ENCODE assay signal across 17 cellular contexts in the genomic region with DNA sequence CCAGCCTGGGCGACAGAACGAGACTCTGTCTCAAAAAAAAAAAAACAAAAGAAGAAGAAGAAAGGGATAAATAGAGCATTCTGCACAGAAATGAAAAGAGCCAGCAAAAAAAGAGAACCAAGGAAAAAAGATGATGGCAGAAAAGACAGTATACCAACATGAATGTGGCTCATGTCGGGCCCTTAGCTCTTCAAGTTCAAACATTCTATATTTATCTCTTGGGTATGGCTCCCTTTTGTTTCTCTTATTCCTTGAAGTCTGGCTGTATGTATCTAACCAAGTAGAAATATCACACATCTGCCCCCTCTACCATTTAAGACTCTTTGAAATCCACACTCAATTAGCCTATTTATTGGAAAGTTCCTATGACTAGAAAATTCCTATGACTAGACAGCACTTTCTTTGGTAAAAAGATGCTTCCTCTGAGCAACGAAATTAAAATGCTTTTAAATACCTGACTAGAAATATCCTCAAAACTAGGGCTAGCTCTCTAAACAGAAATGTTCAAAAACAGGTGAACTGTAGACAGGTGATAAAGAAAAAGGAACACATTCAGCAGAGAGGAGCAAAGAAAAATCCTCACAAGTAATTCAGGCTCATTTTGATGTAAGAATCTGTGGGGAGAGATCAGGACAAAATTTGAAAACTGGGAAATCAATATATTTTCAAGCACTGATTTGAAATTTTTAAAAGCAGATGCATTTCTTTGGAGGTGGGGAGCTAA. TPM values are rescaled to one million over a fixed set of nuclear protein-coding genes. Genes with fewer than 3 reads are reported as not detected.
DNase-seq lines count a peak whose midpoint lies in the region; ATAC-seq and TF ChIP-seq lines count a peak whose summit lies in the region.
"Had no signal": no experiment of that assay in that cellular context is flagged by ENCODE, and none has a peak within 500 bp of the region (broad histone marks: within the 10 kb centered on the region; RNA-seq: fewer than 3 reads in every experiment).

No MANE protein-coding gene starts in this region.

- peak overlapping the region; percentile 26 to 93 for H3K27ac ChIP-seq in breast epithelium
- H3K27ac ChIP-seq in right cardiac atrium (ENCODE audit: low read length): no peak overlapping the region
- peak overlapping the region in 1 of 2 donors; percentile 84 for H3K27ac ChIP-seq in testis

- H3K4me1 ChIP-seq in breast epithelium (peaks cover 3% of the 10 kb centered on the region in 2 donors), right cardiac atrium (ENCODE audit: control insufficient read depth, insufficient read depth, low read length) (no peaks in the 10 kb centered on the region), testis (peaks cover 4% of the 10 kb centered on the region)

- intact Hi-C loops in breast epithelium (cut with DNase I; ENCODE audit: low total_unique reads) (no loop called here), right cardiac atrium (cut with DNase I) (loop anchor here in 1 of 4 donors (10.0 kb wide), 1 partner anchor 76 kb away; no protein-coding TSS in a partner anchor), testis (cut with DNase I; ENCODE audit: low total_unique reads) (no loop called here)

- TF ChIP-seq POLR2A in breast epithelium (IDR thresholded peaks at IDR 0.05) (no peak), testis (IDR thresholded peaks at IDR 0.05) (no peak)

- H3K36me3 ChIP-seq in breast epithelium: peaks cover 5% of the 10 kb centered on the region
- H3K36me3 ChIP-seq in testis (ENCODE audit: low read depth, missing control alignments): no peaks in the 10 kb centered on the region

- no peak for DNase-seq in breast epithelium (ENCODE audit: low spot score in 2 of 2)
- DNase-seq in right cardiac atrium: no peak
- no peak for DNase-seq in nephron progenitor cell
- DNase-seq in testis: no peak
- no peak for DNase-seq in activated gamma-delta T cell treated with Interleukin-2 at 50 U/mL for 16 hours
- DNase-seq in activated CD8-positive, alpha-beta memory T cell treated with anti-CD3 and anti-CD28 coated beads, Interleukin-2, amount 50 U/mL, for 4 hours: no peak
- no peak for DNase-seq in stimulated activated CD4-positive, alpha-beta T cell treated with anti-CD3 and anti-CD28 coated beads, Interleukin-15, amount 100 ng/mL, for 24 hours
- no peak for DNase-seq in activated CD8-positive, alpha-beta memory T cell treated with anti-CD3 and anti-CD28 coated beads for 24 hours
- DNase-seq: AML-193; foreskin fibroblast; NCI-H1436 treated with DMSO at 0.1 percent for 48 hours; NCI-H226; NK-92 treated with Interleukin-12 subunit alpha and Interleukin-12 subunit beta, amount 100 ng/mL, for 24 hours; retina; T-cell had no signal

- H3K27ac Mint-ChIP-seq in nephron progenitor cell: no peak overlapping the region
- H3K27ac Mint-ChIP-seq: T-cell, WTC11 had no signal

- 74% methylated on average over 4 of the region's 4 CpGs for WGBS in right cardiac atrium
- WGBS in testis, 2 donors: 68 to 76% methylated on average over 4 of the region's 4 CpGs

- H3K4me3 Mint-ChIP-seq in nephron progenitor cell: peak overlapping the region; percentile 71
- H3K4me3 Mint-ChIP-seq: central memory CD8-positive, alpha-beta T cell; T-cell; WTC11 had no signal

- H3K36me3 Mint-ChIP-seq in nephron progenitor cell (ENCODE audit: low read depth): peaks cover 49% of the 10 kb centered on the region
- H3K36me3 Mint-ChIP-seq: WTC11 had no signal

- H3K4me1 Mint-ChIP-seq in nephron progenitor cell: peaks cover 41% of the 10 kb centered on the region
- H3K4me1 Mint-ChIP-seq: central memory CD8-positive, alpha-beta T cell had no signal

- no peaks in the 10 kb centered on the region for H3K9me3 Mint-ChIP-seq in nephron progenitor cell
- H3K9me3 Mint-ChIP-seq: central memory CD8-positive, alpha-beta T cell; T-cell; WTC11 had no signal

- no peaks in the 10 kb centered on the region for H3K9me3 ChIP-seq in breast epithelium
- H3K9me3 ChIP-seq in right cardiac atrium (ENCODE audit: control insufficient read depth, low read length): no peaks in the 10 kb centered on the region
- no peaks in the 10 kb centered on the region for H3K9me3 ChIP-seq in testis

- ATAC-seq in right cardiac atrium: no peak
- ATAC-seq: T-cell had no signal

- H3K27me3 ChIP-seq in breast epithelium (no peaks in the 10 kb centered on the region), right cardiac atrium (ENCODE audit: control insufficient read depth, insufficient read depth) (no peaks in the 10 kb centered on the region), testis (no peaks in the 10 kb centered on the region)

- peak overlapping the region; percentile 61 to 65 (median 62) for H3K4me3 ChIP-seq in breast epithelium
- peak overlapping the region; percentile 64 for H3K4me3 ChIP-seq in right cardiac atrium (ENCODE audit: low read length)
- peak overlapping the region; percentile 49 to 62 for H3K4me3 ChIP-seq in testis

- H3K27me3 Mint-ChIP-seq in nephron progenitor cell (ENCODE audit: low read depth, poor library complexity): no peaks in the 10 kb centered on the region
- H3K27me3 Mint-ChIP-seq: central memory CD8-positive, alpha-beta T cell; T-cell had no signal

- TF ChIP-seq CTCF in breast epithelium (IDR thresholded peaks at IDR 0.05) (no peak), nephron progenitor cell (IDR thresholded peaks at IDR 0.05) (no peak), testis (IDR thresholded peaks at IDR 0.05) (no peak)

RNA-seq across cellular contexts. Expression of a gene that starts 2.6 kb away (rescaled TPM):
- total RNA-seq in breast epithelium (1,000 to 10,000 TPM in 2 of 3 donors, 100 to 1,000 TPM in 1; 509 to 1,868 (median 1,002) TPM), right cardiac atrium (100 to 1,000 TPM; 178 to 260 (median 222) TPM), testis (100 to 1,000 TPM in 1 of 2 donors, 10 to 100 TPM in 1; 52.1 to 125 TPM)
- polyA plus RNA-seq in right cardiac atrium (78.8 TPM), testis (ENCODE audit: insufficient read depth, low read depth, low replicate concordance) (156 TPM)

RNA-seq across cellular contexts. Expression of a gene that starts 52.4 kb away (rescaled TPM):
- total RNA-seq in breast epithelium (1 to 10 TPM in 1 of 3 donors, under 1 TPM in 2; 0.88 to 1.3 (median 0.96) TPM), right cardiac atrium (1 to 10 TPM; 3.9 to 5.1 (median 4.8) TPM), testis (1 to 10 TPM; 2.4 to 5.2 TPM)
- polyA plus RNA-seq in right cardiac atrium (2.9 TPM), testis (ENCODE audit: insufficient read depth, low read depth, low replicate concordance) (1.4 TPM)
